Comparison of ENCODE assay signal across 15 cellular contexts in genomic region chr17:1792495-1793446, GRCh38. TPM values are rescaled to one million over a fixed set of nuclear protein-coding genes. Genes with fewer than 3 reads are reported as not detected.
DNase-seq lines count a peak whose midpoint lies in the region; ATAC-seq and TF ChIP-seq lines count a peak whose summit lies in the region.
"Had no signal": no experiment of that assay in that cellular context is flagged by ENCODE, and none has a peak within 500 bp of the region (broad histone marks: within the 10 kb centered on the region; RNA-seq: fewer than 3 reads in every experiment).

No MANE protein-coding gene starts in this region.

- ATAC-seq in stimulated activated naive CD8-positive, alpha-beta T cell treated with anti-CD3 and anti-CD28 coated beads, Interleukin-15, amount 100 ng/mL, for 72 hours, result no peak
- ATAC-seq: activated T-cell treated with anti-CD3 and anti-CD28 coated beads, Interleukin-2, amount 50 U/mL, for 72 hours had no signal

- H3K27me3 ChIP-seq in left ventricle myocardium inferior (ENCODE audit: low read depth) (no peaks in the 10 kb centered on the region), WERI-Rb-1 (ENCODE audit: insufficient read depth, low read depth, severe bottlenecking) (no peaks in the 10 kb centered on the region)

- H3K4me3 ChIP-seq in left ventricle myocardium inferior (no peak overlapping the region), WERI-Rb-1 (ENCODE audit: low read depth, low read length) (no peak overlapping the region)

- H3K9me3 ChIP-seq in left ventricle myocardium inferior (replicated peaks) (no peaks in the 10 kb centered on the region), WERI-Rb-1 (ENCODE audit: severe bottlenecking) (no peaks in the 10 kb centered on the region)

- peaks cover 23% of the 10 kb centered on the region for H3K4me1 Mint-ChIP-seq in type B pancreatic cell (ENCODE audit: unreplicated experiment)
- peaks cover 23% of the 10 kb centered on the region for H3K4me1 Mint-ChIP-seq in stimulated activated naive CD8-positive, alpha-beta T cell treated with anti-CD3 and anti-CD28 coated beads, Interleukin-15, amount 100 ng/mL, for 72 hours
- H3K4me1 Mint-ChIP-seq: neural crest cell had no signal

- intact Hi-C loops in left ventricle myocardium inferior (cut with micrococcal nuclease) (no loop called here), cardiac septum (cut with DNase I) (no loop called here)

- peak overlapping the region; percentile 22 for H3K4me3 Mint-ChIP-seq in type B pancreatic cell
- H3K4me3 Mint-ChIP-seq in stimulated activated naive CD8-positive, alpha-beta T cell treated with anti-CD3 and anti-CD28 coated beads, Interleukin-15, amount 100 ng/mL, for 72 hours, result no peak overlapping the region
- H3K4me3 Mint-ChIP-seq: activated T-cell treated with anti-CD3 and anti-CD28 coated beads, Interleukin-2, amount 50 U/mL, for 72 hours; neural crest cell had no signal

- H3K27ac Mint-ChIP-seq in type B pancreatic cell, result peak overlapping the region; percentile 68
- no peak overlapping the region for H3K27ac Mint-ChIP-seq in stimulated activated naive CD8-positive, alpha-beta T cell treated with anti-CD3 and anti-CD28 coated beads, Interleukin-15, amount 100 ng/mL, for 72 hours
- H3K27ac Mint-ChIP-seq: activated T-cell treated with anti-CD3 and anti-CD28 coated beads, Interleukin-2, amount 50 U/mL, for 72 hours had no signal

- DNase-seq in left ventricle myocardium inferior, result no peak
- no peak for DNase-seq in cardiac septum (ENCODE audit: low spot score)
- no peak for DNase-seq in WERI-Rb-1
- peak; percentile 24 for DNase-seq in left kidney (ENCODE audit: low read depth, low spot score)
- DNase-seq in type B pancreatic cell (ENCODE audit: extremely low spot score, unreplicated experiment), result no peak
- DNase-seq in stimulated activated naive CD8-positive, alpha-beta T cell treated with anti-CD3 and anti-CD28 coated beads, Interleukin-15, amount 100 ng/mL, for 72 hours, result no peak
- DNase-seq in stimulated activated CD4-positive, alpha-beta T cell treated with anti-CD3 and anti-CD28 coated beads, Interleukin-1b, Interleukin-23, amount 100 ng/mL, for 48 hours, result no peak
- DNase-seq in ecto neural progenitor cell (ENCODE audit: low spot score), result no peak
- DNase-seq: activated CD4-positive, alpha-beta T cell treated with anti-CD3 and anti-CD28 coated beads, Interleukin-2, amount 50 U/mL, for 1 hour; activated T-cell treated with anti-CD3 and anti-CD28 coated beads, Interleukin-2, amount 50 U/mL, for 72 hours; COR-L47; Kasumi-1; NCI-H446 had no signal

- H3K9me3 Mint-ChIP-seq in type B pancreatic cell, result no peaks in the 10 kb centered on the region
- H3K9me3 Mint-ChIP-seq in stimulated activated naive CD8-positive, alpha-beta T cell treated with anti-CD3 and anti-CD28 coated beads, Interleukin-15, amount 100 ng/mL, for 72 hours, result no peaks in the 10 kb centered on the region
- H3K9me3 Mint-ChIP-seq: activated T-cell treated with anti-CD3 and anti-CD28 coated beads, Interleukin-2, amount 50 U/mL, for 72 hours; neural crest cell had no signal

- H3K4me1 ChIP-seq in left ventricle myocardium inferior, result peaks cover 41% of the 10 kb centered on the region

- H3K36me3 ChIP-seq in left ventricle myocardium inferior (no peaks in the 10 kb centered on the region), WERI-Rb-1 (peaks cover 33% of the 10 kb centered on the region)

- H3K27ac ChIP-seq in left ventricle myocardium inferior (replicated peaks) (peak overlapping the region; percentile 52), WERI-Rb-1 (peak overlapping the region; percentile 62)

- H3K27me3 Mint-ChIP-seq in type B pancreatic cell, result no peaks in the 10 kb centered on the region
- H3K27me3 Mint-ChIP-seq in stimulated activated naive CD8-positive, alpha-beta T cell treated with anti-CD3 and anti-CD28 coated beads, Interleukin-15, amount 100 ng/mL, for 72 hours, result no peaks in the 10 kb centered on the region

- TF ChIP-seq CTCF in left ventricle myocardium inferior (IDR thresholded peaks at IDR 0.05; ENCODE audit: borderline replicate concordance), result no peak
- TF ChIP-seq CTCF in WERI-Rb-1 (IDR thresholded peaks at IDR 0.05; ENCODE audit: low read depth, low read length), result no peak
- TF ChIP-seq CTCF in type B pancreatic cell (conservative IDR thresholded peaks at IDR 0.05), result no peak

- H3K36me3 Mint-ChIP-seq in type B pancreatic cell, result peaks cover 18% of the 10 kb centered on the region

RNA-seq across cellular contexts. Expression of gene SERPINF1, which starts 30.9 kb away (rescaled TPM):
- total RNA-seq in left ventricle myocardium inferior, result 122 TPM
- 163 TPM for total RNA-seq in cardiac septum
- 9.6 and 98.8 TPM in 2 replicates for total RNA-seq in type B pancreatic cell (ENCODE audit: low replicate concordance)
- total RNA-seq: endothelial cell of umbilical vein had no signal

RNA-seq across cellular contexts. Expression of gene SMYD4, which starts 36.9 kb away (rescaled TPM):
- 13.7 TPM for total RNA-seq in left ventricle myocardium inferior
- 8.8 TPM for total RNA-seq in cardiac septum
- total RNA-seq in type B pancreatic cell (ENCODE audit: low replicate concordance), result 18.0 and 22.5 TPM in 2 replicates

RNA-seq across cellular contexts. Expression of gene RPA1, which starts 37.0 kb away (rescaled TPM):
- total RNA-seq in left ventricle myocardium inferior (72.0 TPM), cardiac septum (76.7 TPM), type B pancreatic cell (ENCODE audit: low replicate concordance) (91.5 and 129 TPM in 2 replicates)

RNA-seq across cellular contexts. Expression of gene SERPINF2, which starts 50.1 kb away (rescaled TPM):
- total RNA-seq in left ventricle myocardium inferior, result 0.33 TPM
- 1.2 TPM for total RNA-seq in cardiac septum
- 28.3 and 36.3 TPM in 2 replicates for total RNA-seq in type B pancreatic cell (ENCODE audit: low replicate concordance)
- total RNA-seq: endothelial cell of umbilical vein had no signal
